ENCODE assay signal across 8 cellular contexts in genomic region chr16:50369133-50369804, GRCh38. TPM values are rescaled to one million over a fixed set of nuclear protein-coding genes. Genes with fewer than 3 reads are reported as not detected.
A peak's percentile ranks its signal among the peaks of the same experiment; 100 is the strongest.
DNase-seq lines count a peak whose midpoint lies in the region; ATAC-seq and TF ChIP-seq lines count a peak whose summit lies in the region.

No MANE protein-coding gene starts in this region.

- intact Hi-C loops in activated naive CD4-positive, alpha-beta T cell treated with anti-CD3 and anti-CD28 coated beads for 36 hours (cut with micrococcal nuclease), result loop anchor here (1.0 to 5.0 kb wide), 10 partner anchors 30 to 437 kb away; partner anchors contain the start of genes ADCY7, CNEP1R1 and NKD1
- intact Hi-C loops in activated B cell treated with CpG ODN at 0.5 μM for 24 hours (cut with micrococcal nuclease), result loop anchor here (1.0 to 5.0 kb wide), 6 partner anchors 42 to 372 kb away; partner anchors contain the start of genes HEATR3 and NKD1
- intact Hi-C loops in transverse colon (cut with DNase I; ENCODE audit: low total_unique reads), result loop anchor here (10.0 kb wide), 1 partner anchor 154 kb away; no protein-coding TSS in a partner anchor

- no peaks in the 10 kb centered on the region for H3K27me3 ChIP-seq in kidney epithelial cell (ENCODE audit: control insufficient read depth, insufficient read depth, low read length)
- no peaks in the 10 kb centered on the region for H3K27me3 ChIP-seq in transverse colon

- H3K9me3 Mint-ChIP-seq in activated naive CD4-positive, alpha-beta T cell treated with anti-CD3 and anti-CD28 coated beads for 36 hours, result no peaks in the 10 kb centered on the region
- no peaks in the 10 kb centered on the region for H3K9me3 Mint-ChIP-seq in activated B cell treated with CpG ODN at 0.5 μM for 24 hours

- TF ChIP-seq EP300 in transverse colon (IDR thresholded peaks at IDR 0.05; ENCODE audit: low read depth), result no peak

- in situ Hi-C loops in transverse colon (cut with MboI; ENCODE audit: low pct_ligation_motif_present in 1 of 4, low pct_unique_long_range_greater_than_20kb in 1 of 4, low sequenced_read_pairs in 3 of 4), result loop anchor here (10.0 to 25.0 kb wide), 5 partner anchors 132 to 418 kb away; partner anchors contain the start of gene CNEP1R1 (in 1 of the 4)

- H3K4me1 ChIP-seq in transverse colon, result peaks cover 18 to 49% (median 21%) of the 10 kb centered on the region in 4 donors

- no peaks in the 10 kb centered on the region for H3K9me3 ChIP-seq in transverse colon

- peak overlapping the region; percentile 83 for H3K4me3 Mint-ChIP-seq in activated naive CD4-positive, alpha-beta T cell treated with anti-CD3 and anti-CD28 coated beads for 36 hours
- H3K4me3 Mint-ChIP-seq in activated B cell treated with CpG ODN at 0.5 μM for 24 hours, result peak overlapping the region; percentile 85

- POLR2A ChIA-PET in activated B cell treated with CpG ODN at 0.5 μM for 24 hours (lab: Charles Lee), result interaction anchor here (0.6 to 1.0 kb wide), 7 partner anchors 12 to 437 kb away, joined by 3 to 10 read pairs (median 4); partner anchors contain the start of gene CNEP1R1

- peak overlapping the region; percentile 85 for H3K27ac Mint-ChIP-seq in activated naive CD4-positive, alpha-beta T cell treated with anti-CD3 and anti-CD28 coated beads for 36 hours
- H3K27ac Mint-ChIP-seq in activated B cell treated with CpG ODN at 0.5 μM for 24 hours, result peak overlapping the region; percentile 90

- TF ChIP-seq CTCF in activated B cell treated with CpG ODN at 0.5 μM for 24 hours (IDR thresholded peaks at IDR 0.05) (no peak), kidney epithelial cell (IDR thresholded peaks at IDR 0.05; ENCODE audit: insufficient read depth, low read length, poor library complexity, severe bottlenecking) (no peak), transverse colon (IDR thresholded peaks at IDR 0.05) (no peak)

- H3K36me3 ChIP-seq in kidney epithelial cell (ENCODE audit: control insufficient read depth, insufficient read depth, low read length) (no peaks in the 10 kb centered on the region), transverse colon (peaks cover 0 to 7% (median 0%) of the 10 kb centered on the region in 4 donors)

- no peak for TF ChIP-seq POLR2A in transverse colon (IDR thresholded peaks at IDR 0.05)

- ATAC-seq in activated B cell treated with CpG ODN at 0.5 μM for 24 hours (ENCODE audit: low read depth), result no peak

- no peaks in the 10 kb centered on the region for H3K27me3 Mint-ChIP-seq in activated naive CD4-positive, alpha-beta T cell treated with anti-CD3 and anti-CD28 coated beads for 36 hours (ENCODE audit: low read depth)
- peaks cover 8% of the 10 kb centered on the region for H3K27me3 Mint-ChIP-seq in activated B cell treated with CpG ODN at 0.5 μM for 24 hours

- peak overlapping the region; percentile 26 for H3K4me3 ChIP-seq in kidney epithelial cell (ENCODE audit: low read depth, low read length)
- H3K4me3 ChIP-seq in transverse colon, result peak overlapping the region; percentile 21 to 100 (median 76)

- H3K4me1 Mint-ChIP-seq in activated naive CD4-positive, alpha-beta T cell treated with anti-CD3 and anti-CD28 coated beads for 36 hours (ENCODE audit: low read depth), result peaks cover 43% of the 10 kb centered on the region
- H3K4me1 Mint-ChIP-seq in activated B cell treated with CpG ODN at 0.5 μM for 24 hours, result peaks cover 43% of the 10 kb centered on the region

- peaks cover 15% of the 10 kb centered on the region for H3K36me3 Mint-ChIP-seq in activated naive CD4-positive, alpha-beta T cell treated with anti-CD3 and anti-CD28 coated beads for 36 hours (ENCODE audit: low read depth)
- peaks cover 26% of the 10 kb centered on the region for H3K36me3 Mint-ChIP-seq in activated B cell treated with CpG ODN at 0.5 μM for 24 hours (ENCODE audit: low read depth)

- CTCF ChIA-PET in activated naive CD4-positive, alpha-beta T cell treated with anti-CD3 and anti-CD28 coated beads for 36 hours (lab: Charles Lee), result interaction anchor here (0.6 to 4.6 kb wide), 15 partner anchors 8 to 437 kb away, joined by 3 to 46 read pairs (median 3); partner anchors contain the start of gene CNEP1R1
- CTCF ChIA-PET in activated B cell treated with CpG ODN at 0.5 μM for 24 hours (lab: Charles Lee), result interaction anchor here (0.6 to 1.3 kb wide), 9 partner anchors 14 to 437 kb away, joined by 3 to 6 read pairs (median 3); partner anchors contain the start of gene CNEP1R1

- DNase-seq in activated naive CD4-positive, alpha-beta T cell treated with anti-CD3 and anti-CD28 coated beads for 36 hours, result no peak
- DNase-seq in activated naive CD4-positive, alpha-beta T cell (lab: John Stamatoyannopoulos, UW), result no peak
- no peak for DNase-seq in activated B cell treated with CpG ODN at 0.5 μM for 24 hours
- DNase-seq in kidney epithelial cell (ENCODE audit: low read depth), result no peak
- DNase-seq in transverse colon, result no peak
- DNase-seq in NCI-H2196 (lab: John Stamatoyannopoulos, UW; ENCODE audit: unreplicated experiment), result no peak
- DNase-seq in COLO829 (ENCODE audit: low spot score), result no peak
- DNase-seq in activated CD8-positive, alpha-beta memory T cell treated with anti-CD3 and anti-CD28 coated beads for 24 hours, result no peak

- 18 to 21% methylated on average over 6 to 7 of the region's 7 CpGs for WGBS in transverse colon (ENCODE audit: low coverage in 1 of 2), 2 donors

- peak overlapping the region; percentile 69 to 91 (median 78) for H3K27ac ChIP-seq in transverse colon

RNA-seq across cellular contexts. Expression of gene BRD7, which starts 0.5 kb away (rescaled TPM):
- 100 to 1,000 TPM in 1 of 2 experiments, 10 to 100 TPM in 1; 96.7 to 101 TPM for total RNA-seq in activated naive CD4-positive, alpha-beta T cell treated with anti-CD3 and anti-CD28 coated beads for 36 hours
- 60.3 and 65.2 TPM in 2 replicates for total RNA-seq in activated B cell treated with CpG ODN at 0.5 μM for 24 hours
- 51.7 and 61.3 TPM in 2 replicates for total RNA-seq in kidney epithelial cell
- 10 to 100 TPM; 29.9 to 58.0 (median 38.5) TPM for total RNA-seq in transverse colon
